26 cellular contexts compared by ENCODE assay signal in the genomic region with DNA sequence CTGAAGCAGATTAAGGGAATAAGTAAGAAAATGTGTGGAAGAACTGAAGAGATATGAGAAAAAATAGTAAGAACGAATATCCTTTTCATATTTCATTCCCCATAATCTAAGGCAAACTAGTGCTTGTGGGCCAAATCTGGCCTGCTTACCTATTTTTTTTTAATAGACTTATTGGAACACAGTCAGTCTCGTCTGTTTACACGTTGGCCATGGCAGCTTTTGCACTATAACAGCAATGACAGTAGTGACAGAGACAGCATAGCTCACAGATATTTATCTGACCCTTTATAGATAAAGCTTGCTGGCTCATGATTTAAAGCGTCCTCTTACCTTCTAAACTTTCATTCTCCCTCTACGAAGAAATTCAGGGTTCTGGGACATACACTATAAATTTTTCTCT.
"Had no signal": no experiment of that assay in that cellular context is flagged by ENCODE, and none has a peak within 500 bp of the region (broad histone marks: within the 10 kb centered on the region; RNA-seq: fewer than 3 reads in every experiment).

No MANE protein-coding gene starts in this region.

- H3K27ac ChIP-seq: stomach, suprapubic skin, testis, thoracic aorta, thyroid gland, tibial artery, tibial nerve, transverse colon, upper lobe of left lung, upper lobe of right lung, uterus, vagina had no signal

- H3K36me3 ChIP-seq: uterus had no signal

- H3K4me1 ChIP-seq: stomach, suprapubic skin, testis, thyroid gland, tibial artery, tibial nerve, transverse colon, upper lobe of left lung, upper lobe of right lung, uterus, vagina had no signal

- H3K27me3 ChIP-seq: stomach, suprapubic skin, testis, thyroid gland, tibial artery, tibial nerve, transverse colon, upper lobe of left lung, upper lobe of right lung, uterus, vagina had no signal

- DNase-seq: stimulated activated CD4-positive, alpha-beta T cell treated with anti-CD3 and anti-CD28 coated beads, Interleukin-2, amount 100 ng/mL, for 48 hours; stimulated activated CD4-positive, alpha-beta T cell treated with anti-CD3 and anti-CD28 coated beads, Interleukin-4, amount 100 ng/mL, for 1 hour; stimulated activated CD4-positive, alpha-beta T cell treated with anti-CD3 and anti-CD28 coated beads, Interleukin-4, amount 100 ng/mL, for 24 hours; stimulated activated CD4-positive, alpha-beta T cell treated with anti-CD3 and anti-CD28 coated beads, Interleukin-4, amount 100 ng/mL, for 4 hours; stimulated activated CD8-positive, alpha-beta memory T cell treated with anti-CD3 and anti-CD28 coated beads, Interleukin-4, amount 100 ng/mL, for 48 hours; stimulated activated naive B cell treated with anti-CD40 and anti-IgM and Interleukin-4, amounts not matched to agents 10 μg/mL and 1 μg/mL and 100 μg/mL, for 72 hours; stimulated activated naive CD4-positive, alpha-beta T cell; stimulated activated naive CD4-positive, alpha-beta T cell treated with Interleukin-2 at 50 U/mL for 16 hours; stimulated activated naive CD8-positive, alpha-beta T cell treated with anti-CD3 and anti-CD28 coated beads, Interleukin-15, amount 100 ng/mL, for 72 hours; stimulated activated naive CD8-positive, alpha-beta T cell treated with anti-CD3 and anti-CD28 coated beads, Interleukin-15, Interleukin-2, amounts not matched to agents 100 U/mL and 50 U/mL, for 24 hours; stomach; substantia nigra; testis; thyroid gland; tibial artery; transverse colon; trophoblast cell; upper lobe of left lung; upper lobe of right lung; uterus had no signal

- H3K4me3 ChIP-seq: stomach, suprapubic skin, testis, thoracic aorta, thyroid gland, tibial artery, tibial nerve, transverse colon, upper lobe of left lung, upper lobe of right lung, uterus, vagina had no signal

- H3K9me3 ChIP-seq: stomach, suprapubic skin, testis, thoracic aorta, thyroid gland, tibial artery, tibial nerve, transverse colon, upper lobe of left lung, upper lobe of right lung, uterus, vagina had no signal

- ATAC-seq: stimulated activated effector memory CD8-positive, alpha-beta T cell treated with anti-CD3 and anti-CD28 coated beads, Interleukin-12 subunit alpha, Interleukin-12 subunit beta, amount 100 ng/mL, for 72 hours; stimulated activated memory B cell treated with anti-CD40 and anti-IgM and Interleukin-4, amounts not matched to agents 10 μg/mL and 1 μg/mL and 100 μg/mL, for 72 hours; stimulated activated naive B cell treated with anti-CD40 and anti-IgM and Interleukin-4, amounts not matched to agents 10 μg/mL and 1 μg/mL and 100 μg/mL, for 72 hours; stimulated activated naive CD8-positive, alpha-beta T cell treated with anti-CD3 and anti-CD28 coated beads, Interleukin-15, amount 100 ng/mL, for 72 hours; stimulated activated naive CD8-positive, alpha-beta T cell treated with anti-CD3 and anti-CD28 coated beads, Interleukin-15, Interleukin-2, amounts not matched to agents 100 U/mL and 50 U/mL, for 24 hours; upper lobe of right lung had no signal
